Comparison of ENCODE assay signal across 8 cellular contexts in the genomic region with DNA sequence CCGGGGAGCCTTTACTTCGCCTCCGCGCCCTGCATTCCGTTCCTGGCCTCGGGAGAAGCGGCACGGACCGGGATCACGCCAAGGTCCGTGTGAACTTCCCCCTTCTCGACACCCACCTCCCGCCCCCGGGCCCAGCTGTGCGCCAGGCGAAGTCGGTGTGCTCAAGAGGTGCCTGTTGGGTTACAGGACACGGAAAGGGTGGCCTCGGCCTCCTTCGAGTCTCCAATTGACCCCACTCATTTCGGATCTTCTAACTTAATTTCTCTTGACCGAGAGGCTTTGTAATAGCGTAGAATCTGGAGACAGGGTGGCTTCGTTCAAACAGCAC. TPM values are rescaled to one million over a fixed set of nuclear protein-coding genes. Genes with fewer than 3 reads are reported as not detected.
A peak's percentile ranks its signal among the peaks of the same experiment; 100 is the strongest.
DNase-seq lines count a peak whose midpoint lies in the region; ATAC-seq and TF ChIP-seq lines count a peak whose summit lies in the region.

No MANE protein-coding gene starts in this region.

- in situ Hi-C loops in GM13976 (cut with MboI; ENCODE audit: low sequenced_read_pairs, unreplicated experiment) = loop anchor here (25.0 kb wide), 1 partner anchor 407 kb away; no protein-coding TSS in a partner anchor

- TF ChIP-seq POLR2A in testis (IDR thresholded peaks at IDR 0.05) = no peak

- no peaks in the 10 kb centered on the region for H3K9me3 Mint-ChIP-seq in activated B cell treated with CpG ODN at 0.5 μM for 24 hours

- H3K4me3 Mint-ChIP-seq in activated B cell treated with CpG ODN at 0.5 μM for 24 hours = peak overlapping the region; percentile 88

- H3K36me3 Mint-ChIP-seq in activated B cell treated with CpG ODN at 0.5 μM for 24 hours (ENCODE audit: low read depth) = peaks cover 12% of the 10 kb centered on the region

- no peaks in the 10 kb centered on the region for H3K4me1 ChIP-seq in testis

- H3K27ac ChIP-seq in testis = peak overlapping the region; percentile 90 to 91

- intact Hi-C loops in activated B cell treated with CpG ODN at 0.5 μM for 24 hours (cut with micrococcal nuclease) = no loop called here
- intact Hi-C loops in testis (cut with DNase I; ENCODE audit: low total_unique reads) = no loop called here
- intact Hi-C loops in posterior vena cava (cut with DNase I) = no loop called here

- TF ChIP-seq CTCF in activated B cell treated with CpG ODN at 0.5 μM for 24 hours (IDR thresholded peaks at IDR 0.05) = no peak
- no peak for TF ChIP-seq CTCF in testis (IDR thresholded peaks at IDR 0.05)
- no peak for TF ChIP-seq CTCF in GM13976 (IDR thresholded peaks at IDR 0.05; ENCODE audit: borderline replicate concordance, control extremely low read depth, extremely low read depth, insufficient read depth, missing control alignments)

- no peaks in the 10 kb centered on the region for H3K9me3 ChIP-seq in iPS-18c (ENCODE audit: control insufficient read depth, insufficient read depth, low read length)
- no peaks in the 10 kb centered on the region for H3K9me3 ChIP-seq in testis

- CTCF ChIA-PET in activated B cell treated with CpG ODN at 0.5 μM for 24 hours (lab: Charles Lee) = no interaction called here

- peak; percentile 18 for ATAC-seq in HG02610 (IDR thresholded peaks at IDR 0.05; ENCODE audit: unreplicated experiment)
- peak; percentile 1 for ATAC-seq in activated B cell treated with CpG ODN at 0.5 μM for 24 hours (ENCODE audit: low read depth)

- POLR2A ChIA-PET in activated B cell treated with CpG ODN at 0.5 μM for 24 hours (lab: Charles Lee) = no interaction called here

- peaks cover 1% of the 10 kb centered on the region for H3K27me3 Mint-ChIP-seq in activated B cell treated with CpG ODN at 0.5 μM for 24 hours

- H3K36me3 ChIP-seq in testis (ENCODE audit: low read depth, missing control alignments) = no peaks in the 10 kb centered on the region

- H3K4me3 ChIP-seq in GM08714 (ENCODE audit: low read length) = peak overlapping the region; percentile 90
- H3K4me3 ChIP-seq in iPS-18c (ENCODE audit: insufficient read depth, low read depth, low read length) = peak overlapping the region; percentile 67
- H3K4me3 ChIP-seq in testis = peak overlapping the region; percentile 68 to 84

- DNase-seq in activated B cell treated with CpG ODN at 0.5 μM for 24 hours (no peak), testis (no peak), GM13976 (ENCODE audit: low spot score) (no peak), posterior vena cava (ENCODE audit: low spot score) (no peak)
- no peak for DNase-seq in activated CD4-positive, CD25-positive, alpha-beta regulatory T cell (lab: John Stamatoyannopoulos, UW)

- no peak overlapping the region for H3K27ac Mint-ChIP-seq in activated B cell treated with CpG ODN at 0.5 μM for 24 hours

- peaks cover 14% of the 10 kb centered on the region for H3K4me1 Mint-ChIP-seq in activated B cell treated with CpG ODN at 0.5 μM for 24 hours

- 0 to 3% methylated on average over 13 to 15 of the region's 24 CpGs for WGBS in testis, 2 donors

- no peaks in the 10 kb centered on the region for H3K27me3 ChIP-seq in testis

RNA-seq across cellular contexts. Expression of a gene that starts 0.4 kb away (rescaled TPM):
- 122 and 124 TPM in 2 replicates for total RNA-seq in activated B cell treated with CpG ODN at 0.5 μM for 24 hours
- 10 to 100 TPM; 45.4 to 69.2 TPM for total RNA-seq in testis
- 76.9 TPM for polyA plus RNA-seq in testis (ENCODE audit: insufficient read depth, low read depth, low replicate concordance)
- total RNA-seq in posterior vena cava = 10 to 100 TPM; 94.3 to 95.1 TPM
